18 cellular contexts compared by ENCODE assay signal in genomic region chr12:93390025-93390424, GRCh38. TPM values are rescaled to one million over a fixed set of nuclear protein-coding genes. Genes with fewer than 3 reads are reported as not detected.
A peak's percentile ranks its signal among the peaks of the same experiment; 100 is the strongest.
DNase-seq lines count a peak whose midpoint lies in the region; FAIRE-seq and TF ChIP-seq lines count a peak whose summit lies in the region.
"Had no signal": no experiment of that assay in that cellular context is flagged by ENCODE, and none has a peak within 500 bp of the region (broad histone marks: within the 10 kb centered on the region; RNA-seq: fewer than 3 reads in every experiment).

No MANE protein-coding gene starts in this region.

- peaks cover 13 to 14% of the 10 kb centered on the region in 2 experiments for H3K36me3 ChIP-seq in endothelial cell of umbilical vein (ENCODE audit: control insufficient read depth in 2 of 2, extremely low read depth in 1 of 2, insufficient read depth in 2 of 2, low read length in 2 of 2)
- H3K36me3 ChIP-seq in neutrophil: peaks cover 3% of the 10 kb centered on the region
- H3K36me3 ChIP-seq: colonic mucosa had no signal

- peaks cover 12% of the 10 kb centered on the region for H3K4me1 ChIP-seq in endothelial cell of umbilical vein (ENCODE audit: control insufficient read depth, extremely low read depth, insufficient read depth, low read length)
- H3K4me1 ChIP-seq in neutrophil (ENCODE audit: control insufficient read depth in 1 of 2, insufficient read depth in 1 of 2, low read depth in 1 of 2, low read length in 1 of 2): peaks cover 29 to 32% of the 10 kb centered on the region in 2 experiments
- H3K4me1 ChIP-seq: colonic mucosa had no signal

- H3K4me2 ChIP-seq in endothelial cell of umbilical vein (ENCODE audit: insufficient read depth, low read length): no peak overlapping the region

- dilution Hi-C loops in endothelial cell of umbilical vein (cut with MboI; ENCODE audit: extremely low pct_ligation_motif_present, low sequenced_read_pairs): loop anchor here (25.0 kb wide), 1 partner anchor 378 kb away; no protein-coding TSS in a partner anchor

- peaks cover 85% of the 10 kb centered on the region for H3K79me2 ChIP-seq in endothelial cell of umbilical vein (ENCODE audit: control insufficient read depth, insufficient read depth, low read length)

- CTCF ChIA-PET in endothelial cell of umbilical vein (lab: Charles Lee): interaction anchor here (1.6 to 2.4 kb wide), 2 partner anchors 403 to 710 kb away, joined by 3 to 16 read pairs; no protein-coding TSS in a partner anchor

- no peak overlapping the region for H3K27ac ChIP-seq in endothelial cell of umbilical vein (ENCODE audit: insufficient read depth, low read depth, low read length)
- H3K27ac ChIP-seq in neutrophil: peak overlapping the region; percentile 60
- H3K27ac ChIP-seq: colonic mucosa, transverse colon had no signal

- H4K20me1 ChIP-seq in endothelial cell of umbilical vein (replicated peaks; ENCODE audit: control insufficient read depth, extremely low read depth, insufficient read depth, low read length): peaks cover 27% of the 10 kb centered on the region

- H3K9me1 ChIP-seq in endothelial cell of umbilical vein (replicated peaks; ENCODE audit: control insufficient read depth, extremely low read depth, insufficient read depth, low read length): no peaks in the 10 kb centered on the region

- peaks cover 2% of the 10 kb centered on the region for H3K36me3 Mint-ChIP-seq in osteocyte (ENCODE audit: unreplicated experiment)

- H3K9ac ChIP-seq in endothelial cell of umbilical vein (replicated peaks; ENCODE audit: extremely low read depth, insufficient read depth, low read length): no peak overlapping the region

- no TSS peak for BruUV-seq in endothelial cell of umbilical vein (replicated peaks; lab: Mats Ljungman, UMichigan)

- DNase-seq in DMS53 treated with DMSO at 0.1 percent for 48 hours (lab: John Stamatoyannopoulos, UW; ENCODE audit: unreplicated experiment) (peak; percentile 67), NCI-H526 treated with DMSO at 0.1 percent for 48 hours (lab: John Stamatoyannopoulos, UW) (peak; percentile 13), endothelial cell of umbilical vein (ENCODE audit: low read depth, low spot score) (peak; percentile 11), frontal cortex (ENCODE audit: low spot score in 2 of 2) (no peak), osteocyte (ENCODE audit: extremely low spot score, unreplicated experiment) (no peak), NCI-H69 (lab: John Stamatoyannopoulos, UW) (no peak)
- DNase-seq: activated effector memory CD4-positive, alpha-beta T cell treated with anti-CD3 and anti-CD28 coated beads, Interleukin-2, amount 50 U/mL, for 16 hours; aorta; colonic mucosa; DMS79; MG63; NCI-H187; SHP77; spleen; transverse colon had no signal

- intact Hi-C loops in endothelial cell of umbilical vein (cut with micrococcal nuclease): no loop called here

- no peaks in the 10 kb centered on the region for H3K9me3 Mint-ChIP-seq in osteocyte (ENCODE audit: unreplicated experiment)

- peaks cover 11% of the 10 kb centered on the region for H3K4me1 Mint-ChIP-seq in osteocyte (ENCODE audit: unreplicated experiment)

- FAIRE-seq in endothelial cell of umbilical vein (lab: Jason Lieb, UNC) (no peak), frontal cortex (lab: Jason Lieb, UNC) (no peak)
- FAIRE-seq: GM19239 had no signal

- H3K27ac Mint-ChIP-seq in osteocyte (ENCODE audit: unreplicated experiment): no peak overlapping the region

- H3K4me3 Mint-ChIP-seq in osteocyte (ENCODE audit: unreplicated experiment): no peak overlapping the region

- no peaks in the 10 kb centered on the region for H3K9me3 ChIP-seq in endothelial cell of umbilical vein (replicated peaks; ENCODE audit: control insufficient read depth, insufficient read depth, low read length)
- no peaks in the 10 kb centered on the region for H3K9me3 ChIP-seq in neutrophil
- H3K9me3 ChIP-seq: colonic mucosa, MG63, spleen, transverse colon had no signal

- TF ChIP-seq CTCF in endothelial cell of umbilical vein (IDR thresholded peaks at IDR 0.05; ENCODE audit: extremely low read depth in 1 of 2, insufficient read depth in 1 of 2, low read depth in 1 of 2, low read length in 2 of 2) (no peak), neutrophil (IDR thresholded peaks at IDR 0.05) (no peak), osteocyte (IDR thresholded peaks at IDR 0.05) (no peak)

- no peak overlapping the region for H2AFZ ChIP-seq in endothelial cell of umbilical vein (ENCODE audit: low read depth, low read length)

- TF ChIP-seq POLR2A in endothelial cell of umbilical vein (IDR thresholded peaks at IDR 0.05; ENCODE audit: low read depth, low read length): no peak

- no peaks in the 10 kb centered on the region for H3K27me3 ChIP-seq in endothelial cell of umbilical vein (ENCODE audit: control insufficient read depth in 2 of 2, insufficient read depth in 2 of 2, low read length in 2 of 2)
- no peaks in the 10 kb centered on the region for H3K27me3 ChIP-seq in neutrophil
- H3K27me3 ChIP-seq: colonic mucosa, MG63, spleen, transverse colon had no signal

- H3K4me3 ChIP-seq in endothelial cell of umbilical vein (replicated peaks in 1 of 3; ENCODE audit: insufficient read depth in 1 of 3, low read depth in 1 of 3, low read length in 3 of 3) (no peak overlapping the region), neutrophil (ENCODE audit: low read depth in 1 of 2, low read length in 1 of 2) (no peak overlapping the region)
- H3K4me3 ChIP-seq: colonic mucosa, lung, MG63, spleen, transverse colon had no signal

- no peaks in the 10 kb centered on the region for H3K27me3 Mint-ChIP-seq in osteocyte (ENCODE audit: unreplicated experiment)

- POLR2A ChIA-PET in endothelial cell of umbilical vein (lab: Charles Lee): no interaction called here

TF ChIP-seq in endothelial cell of umbilical vein, 7 proteins besides CTCF, POLR2A, EP300 and RAD21:
- TF ChIP-seq, protein P1, sequence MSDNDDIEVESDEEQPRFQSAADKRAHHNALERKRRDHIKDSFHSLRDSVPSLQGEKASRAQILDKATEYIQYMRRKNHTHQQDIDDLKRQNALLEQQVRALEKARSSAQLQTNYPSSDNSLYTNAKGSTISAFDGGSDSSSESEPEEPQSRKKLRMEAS (IDR thresholded peaks at IDR 0.05; ENCODE audit: insufficient read depth, insufficient read length): no peak
- TF ChIP-seq FOS (IDR thresholded peaks at IDR 0.05; ENCODE audit: borderline replicate concordance, insufficient read depth, low read length) (no peak), JUN (IDR thresholded peaks at IDR 0.05; ENCODE audit: borderline replicate concordance, insufficient read depth, insufficient read length, low read depth) (no peak), MYC (IDR thresholded peaks at IDR 0.05; ENCODE audit: low read depth, low read length) (no peak), EZH2 (IDR thresholded peaks at IDR 0.05; ENCODE audit: borderline replicate concordance, low read depth, low read length, severe bottlenecking) (no peak), POLR2AphosphoS5 (IDR thresholded peaks at IDR 0.05; ENCODE audit: insufficient read depth, low read depth, low read length) (no peak), GATA2 (IDR thresholded peaks at IDR 0.05; ENCODE audit: insufficient read depth, insufficient read length, low read depth, low read length) (no peak)

RNA-seq across cellular contexts. Expression of gene NUDT4, which starts 12.3 kb away (rescaled TPM):
- total RNA-seq in endothelial cell of umbilical vein (161 and 166 TPM in 2 replicates), frontal cortex (148 TPM), osteocyte (44.0 and 49.7 TPM in 2 replicates)
- 66.2 and 76.0 TPM in 2 replicates for polyA plus RNA-seq in endothelial cell of umbilical vein
- 82.8 and 85.2 TPM in 2 replicates for polyA plus RNA-seq in endothelial cell of umbilical vein (2011; cell fraction: cytosol; rRNA removed)
- 50.9 and 85.5 TPM in 2 replicates for polyA plus RNA-seq in endothelial cell of umbilical vein (2011; cell fraction: nucleus; rRNA removed)
- 143 and 158 TPM in 2 replicates for polyA plus RNA-seq in endothelial cell of umbilical vein (2012)
- 77.6 and 95.0 TPM in 2 replicates for polyA minus RNA-seq in endothelial cell of umbilical vein
- polyA minus RNA-seq in endothelial cell of umbilical vein (2011; cell fraction: cytosol; rRNA and poly(A)+ RNA removed): 19.4 TPM
- polyA minus RNA-seq in endothelial cell of umbilical vein (2011; cell fraction: nucleus; rRNA and poly(A)+ RNA removed): 96.4 and 139 TPM in 2 replicates

RNA-seq across cellular contexts. Expression of gene UBE2N, which starts 51.7 kb away (rescaled TPM):
- total RNA-seq in endothelial cell of umbilical vein (125 and 130 TPM in 2 replicates), frontal cortex (218 TPM), osteocyte (68.3 and 70.6 TPM in 2 replicates)
- 52.5 and 59.2 TPM in 2 replicates for polyA plus RNA-seq in endothelial cell of umbilical vein
- 85.0 and 95.8 TPM in 2 replicates for polyA plus RNA-seq in endothelial cell of umbilical vein (2011; cell fraction: cytosol; rRNA removed)
- polyA plus RNA-seq in endothelial cell of umbilical vein (2011; cell fraction: nucleus; rRNA removed): 45.3 and 49.5 TPM in 2 replicates
- polyA plus RNA-seq in endothelial cell of umbilical vein (2012): 182 and 257 TPM in 2 replicates
- polyA minus RNA-seq in endothelial cell of umbilical vein: 73.6 and 92.5 TPM in 2 replicates
- polyA minus RNA-seq in endothelial cell of umbilical vein (2011; cell fraction: cytosol; rRNA and poly(A)+ RNA removed): 49.9 TPM
- polyA minus RNA-seq in endothelial cell of umbilical vein (2011; cell fraction: nucleus; rRNA and poly(A)+ RNA removed): 16.5 and 22.1 TPM in 2 replicates

Comparison
In these comparisons a context has a peak if more than half of its experiments do, and no peak if none do; other contexts are left out.
1. DNase-seq: peak in DMS53 treated with DMSO at 0.1 percent for 48 hours (single experiment), NCI-H526 treated with DMSO at 0.1 percent for 48 hours (single experiment) and endothelial cell of umbilical vein (single experiment); none in frontal cortex (0 of 2), osteocyte (single experiment) and NCI-H69 (single experiment).